In genomic region chr2:43224131-43224570, GRCh38 we compare ENCODE assay signal across 8 cellular contexts. TPM values are rescaled to one million over a fixed set of nuclear protein-coding genes. Genes with fewer than 3 reads are reported as not detected.
A peak's percentile ranks its signal among the peaks of the same experiment; 100 is the strongest.
DNase-seq lines count a peak whose midpoint lies in the region; ATAC-seq and TF ChIP-seq lines count a peak whose summit lies in the region.

No MANE protein-coding gene starts in this region.

- peaks cover 16% of the 10 kb centered on the region for H3K36me3 Mint-ChIP-seq in chondrocyte (ENCODE audit: low read depth)

- H3K9me3 Mint-ChIP-seq in chondrocyte (ENCODE audit: low read depth): no peaks in the 10 kb centered on the region

- H3K4me3 Mint-ChIP-seq in chondrocyte (ENCODE audit: unreplicated experiment): peak overlapping the region; percentile 94

- peaks cover 23% of the 10 kb centered on the region for H3K36me3 ChIP-seq in KMS-11 (ENCODE audit: insufficient read depth)

- no peak overlapping the region for H3K27ac ChIP-seq in C4-2B
- peak overlapping the region; percentile 89; the same call in 1 of the 2 replicates for H3K27ac ChIP-seq in KMS-11

- TF ChIP-seq CTCF in C4-2B (conservative IDR thresholded peaks at IDR 0.05): peak; percentile 16
- TF ChIP-seq CTCF in KMS-11 (conservative IDR thresholded peaks at IDR 0.05; ENCODE audit: low read depth, low read length): 0 out of 2 replicates have a peak, but pooled peaks have one; percentile 9
- TF ChIP-seq CTCF in chondrocyte (IDR thresholded peaks at IDR 0.05): peak; percentile 77
- no peak for TF ChIP-seq CTCF in omental fat pad (IDR thresholded peaks at IDR 0.05)

- H3K4me1 Mint-ChIP-seq in chondrocyte (ENCODE audit: low read depth): peaks cover 59% of the 10 kb centered on the region

- DNase-seq in activated CD4-positive, CD25-positive, alpha-beta regulatory T cell treated with anti-CD3 and anti-CD28 coated beads, Interleukin-2, amount 50 U/mL, for 16 hours (ENCODE audit: low read depth, low spot score): peak; percentile 53
- DNase-seq in chondrocyte (ENCODE audit: low spot score) (peak; percentile 88), left kidney (ENCODE audit: low read depth, low spot score) (peak; percentile 93), omental fat pad (ENCODE audit: low spot score) (no peak)
- DNase-seq in stimulated activated CD4-positive, alpha-beta T cell treated with anti-CD3 and anti-CD28 coated beads, Interleukin-2, amount 100 ng/mL, for 48 hours: peak; percentile 61 to 65

- no peak overlapping the region for H3K4me3 ChIP-seq in KMS-11 (IDR thresholded peaks at IDR 0.05; ENCODE audit: insufficient read depth, low read depth, low read length)

- H2AFZ ChIP-seq in KMS-11 (ENCODE audit: low read depth): no peak overlapping the region

- H3K27ac Mint-ChIP-seq in chondrocyte (ENCODE audit: unreplicated experiment): peak overlapping the region; percentile 97

- H3K4me1 ChIP-seq in KMS-11 (ENCODE audit: low read depth, poor library complexity, severe bottlenecking): peaks cover 57% of the 10 kb centered on the region

- peaks cover 9% of the 10 kb centered on the region; the same call in 1 of the 2 replicates for H4K20me1 ChIP-seq in KMS-11 (ENCODE audit: insufficient read depth)

- H3K27me3 Mint-ChIP-seq in chondrocyte (ENCODE audit: low read depth): no peaks in the 10 kb centered on the region

- H3K4me2 ChIP-seq in KMS-11: peak overlapping the region; percentile 89

- ATAC-seq in GM18907 (IDR thresholded peaks at IDR 0.05; ENCODE audit: unreplicated experiment) (no peak), omental fat pad (ENCODE audit: low FRiP score) (no peak)

- H3K27me3 ChIP-seq in KMS-11 (ENCODE audit: insufficient read depth, low read depth): no peaks in the 10 kb centered on the region

- peaks cover 61% of the 10 kb centered on the region for H3K79me2 ChIP-seq in KMS-11 (ENCODE audit: insufficient read depth, low read depth)

- no peak overlapping the region for H3K9ac ChIP-seq in KMS-11

RNA-seq across cellular contexts. Expression of gene ZFP36L2, which starts 2.3 kb away (rescaled TPM):
- total RNA-seq in chondrocyte (95.8 to 103 TPM (median 98.3 TPM) in 3 replicates), omental fat pad (100 to 1,000 TPM in 1 of 4 donors, 10 to 100 TPM in 3; 93.9 to 141 (median 95.4) TPM)

Comparison
In these comparisons a context has a peak if more than half of its experiments do, and no peak if none do; other contexts are left out.
1. CTCF ChIP-seq: peak in C4-2B (single experiment), KMS-11 (single experiment) and chondrocyte (single experiment); none in omental fat pad (0 of 3).